Comparison of ENCODE assay signal across 28 cellular contexts in the genomic region with DNA sequence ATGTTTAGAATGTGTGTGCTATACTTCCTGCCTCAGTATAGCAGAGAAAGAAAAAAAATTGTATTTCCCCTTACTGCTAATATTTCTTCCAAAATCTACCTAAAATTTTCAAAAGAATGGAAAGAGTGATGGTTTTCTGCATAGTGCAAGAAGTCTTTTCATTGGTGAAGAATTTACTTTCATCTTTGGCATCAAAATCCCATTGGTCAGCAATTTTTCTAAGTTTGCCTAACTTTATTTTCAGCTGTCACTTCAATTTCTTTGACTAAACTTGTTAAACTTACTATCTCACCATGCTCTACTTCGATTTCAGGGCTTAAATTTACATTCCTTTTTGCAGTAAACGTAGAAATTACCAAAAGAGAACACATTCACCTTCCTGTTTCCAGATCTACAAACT. TPM values are rescaled to one million over a fixed set of nuclear protein-coding genes. Genes with fewer than 3 reads are reported as not detected.
DNase-seq lines count a peak whose midpoint lies in the region; ATAC-seq, FAIRE-seq and TF ChIP-seq lines count a peak whose summit lies in the region.
"Had no signal": no experiment of that assay in that cellular context is flagged by ENCODE, and none has a peak within 500 bp of the region (broad histone marks: within the 10 kb centered on the region; RNA-seq: fewer than 3 reads in every experiment).

No MANE protein-coding gene starts in this region.

- H3K27me3 ChIP-seq in HepG2 (ENCODE audit: control insufficient read depth in 1 of 2, insufficient read depth in 2 of 2, low read length in 2 of 2): no peaks in the 10 kb centered on the region
- no peaks in the 10 kb centered on the region for H3K27me3 ChIP-seq in right lobe of liver
- H3K27me3 ChIP-seq in Loucy (ENCODE audit: insufficient read depth, low read length, poor library complexity, severe bottlenecking): no peaks in the 10 kb centered on the region
- no peaks in the 10 kb centered on the region for H3K27me3 ChIP-seq in K562 (ENCODE audit: control insufficient read depth in 2 of 2, insufficient read depth in 2 of 2, low read length in 2 of 2)
- H3K27me3 ChIP-seq: BE2C, BLaER1 had no signal

- H3K4me2 ChIP-seq in HepG2 (ENCODE audit: low read depth, low read length): no peak overlapping the region
- H3K4me2 ChIP-seq in Loucy (ENCODE audit: low read depth, low read length, poor library complexity, severe bottlenecking): peak overlapping the region; percentile 53
- H3K4me2 ChIP-seq in K562 (ENCODE audit: insufficient read depth, low read length): no peak overlapping the region
- H3K4me2 ChIP-seq: BLaER1 had no signal

- H2AFZ ChIP-seq in HepG2 (ENCODE audit: low read length) (no peak overlapping the region), Loucy (ENCODE audit: low read length) (peak overlapping the region; percentile 27; the same call in 1 of the 2 replicates), K562 (ENCODE audit: low read depth, low read length) (no peak overlapping the region)

- H3F3A ChIP-seq in Loucy (ENCODE audit: low read depth): no peaks in the 10 kb centered on the region

- no peaks in the 10 kb centered on the region for H3K79me2 ChIP-seq in HepG2 (ENCODE audit: insufficient read depth, low read length)
- no peaks in the 10 kb centered on the region for H3K79me2 ChIP-seq in Loucy (ENCODE audit: insufficient read depth, low read length)
- no peaks in the 10 kb centered on the region for H3K79me2 ChIP-seq in K562 (ENCODE audit: control insufficient read depth, insufficient read depth, low read length)

- H3K4me1 ChIP-seq in HepG2 (ENCODE audit: insufficient read depth, low read length): no peaks in the 10 kb centered on the region
- no peaks in the 10 kb centered on the region for H3K4me1 ChIP-seq in right lobe of liver
- H3K4me1 ChIP-seq in Loucy (ENCODE audit: insufficient read depth, low read length, poor library complexity, severe bottlenecking): peaks cover 20% of the 10 kb centered on the region
- H3K4me1 ChIP-seq in K562 (replicated peaks in 1 of 2; ENCODE audit: control insufficient read depth in 2 of 2, insufficient read depth in 2 of 2, low read length in 2 of 2): no peaks in the 10 kb centered on the region
- H3K4me1 ChIP-seq: BE2C, BLaER1 had no signal

- H3K9me3 ChIP-seq in HepG2 (ENCODE audit: low read length) (no peaks in the 10 kb centered on the region), right lobe of liver (no peaks in the 10 kb centered on the region), Loucy (ENCODE audit: insufficient read depth, low read depth, low read length) (no peaks in the 10 kb centered on the region), K562 (replicated peaks; ENCODE audit: control insufficient read depth, insufficient read depth, low read depth, low read length) (no peaks in the 10 kb centered on the region)
- H3K9me3 ChIP-seq: BE2C, BLaER1 had no signal

- 0% methylated on average over 2 of the region's 2 CpGs for WGBS in HepG2 (ENCODE audit: low lambda C conversion rate)
- WGBS in right lobe of liver (ENCODE audit: insufficient coverage, low coverage, low lambda C conversion rate, missing lambda C conversion rate): 19% methylated on average over 2 of the region's 2 CpGs
- 0% methylated on average over 2 of the region's 2 CpGs for WGBS in K562 (ENCODE audit: insufficient coverage, low coverage, missing lambda C conversion rate)

- H3K4me3 ChIP-seq in HepG2 (replicated peaks in 1 of 3; ENCODE audit: insufficient read depth in 1 of 3, low read depth in 2 of 3, low read length in 3 of 3) (no peak overlapping the region), right lobe of liver (no peak overlapping the region), Loucy (ENCODE audit: low read length, poor library complexity, severe bottlenecking) (no peak overlapping the region), K562 (no peak overlapping the region)
- H3K4me3 ChIP-seq: BLaER1 had no signal

- no peaks in the 10 kb centered on the region for H3K9me1 ChIP-seq in K562 (ENCODE audit: control insufficient read depth, insufficient read depth, low read length)

- BruUV-seq in HepG2 (replicated peaks; lab: Mats Ljungman, UMichigan) (no TSS peak), K562 (replicated peaks; lab: Mats Ljungman, UMichigan) (no TSS peak)

- in situ Hi-C loops in HepG2 (cut with HindIII; ENCODE audit: extremely low pct_ligation_motif_present, low pct_unique_long_range_greater_than_20kb): no loop called here
- in situ Hi-C loops in K562 (cut with MboI): no loop called here

- CTCF ChIA-PET in HepG2 (lab: Yijun Ruan, JAX; ENCODE audit: low intra/inter-chr PET ratio, low total read pairs): no interaction called here
- CTCF ChIA-PET in K562 (lab: Yijun Ruan, JAX; ENCODE audit: low intra/inter-chr PET ratio): no interaction called here
- CTCF ChIA-PET in RWPE1 (lab: Yijun Ruan, JAX): no interaction called here

- H3K9me2 ChIP-seq in Loucy (replicated peaks; ENCODE audit: low read depth, low read length): no peaks in the 10 kb centered on the region

- DNase-seq in HepG2 (ENCODE audit: low spot score) (no peak), right lobe of liver (no peak), K562 (ENCODE audit: extremely low read depth in 1 of 4, low spot score in 3 of 4) (no peak), RWPE1 (ENCODE audit: low spot score) (no peak)
- DNase-seq in effector CD8-positive, alpha-beta T cell (lab: John Stamatoyannopoulos, UW): no peak
- DNase-seq: ACHN; BE2C; C1 segment of cervical spinal cord; CD4-positive, alpha-beta memory T cell; CD4-positive, CD25-positive, alpha-beta regulatory T cell; CD8-positive, alpha-beta memory T cell; COR-L47; DMS 273 treated with DMSO at 0.1 percent for 48 hours; DMS153; DMS53; DMS79; DND-41; GF-D8 had no signal

- POLR2A ChIA-PET in HepG2 (lab: Yijun Ruan, JAX) (no interaction called here), K562 (lab: Yijun Ruan, JAX) (no interaction called here), RWPE1 (lab: Yijun Ruan, JAX; ENCODE audit: low non-redundant PET) (no interaction called here)

- TF ChIP-seq RAD21 in HepG2 (CRISPR knock-in tag; IDR thresholded peaks at IDR 0.05) (no peak), K562 (CRISPR knock-in tag; conservative IDR thresholded peaks at IDR 0.05 in 1 of 2, IDR thresholded peaks at IDR 0.05 in 1 of 2) (no peak)

- TF ChIP-seq EP300 in HepG2 (IDR thresholded peaks at IDR 0.05; ENCODE audit: low read depth in 2 of 2, low read length in 2 of 2) (no peak), HepG2 (CRISPR knock-in tag; IDR thresholded peaks at IDR 0.05; ENCODE audit: borderline replicate concordance) (no peak), K562 (IDR thresholded peaks at IDR 0.05; ENCODE audit: low read length) (no peak)

- no peak for FAIRE-seq in HepG2 (lab: Jason Lieb, UNC)
- FAIRE-seq in K562 (lab: Jason Lieb, UNC): no peak
- FAIRE-seq: G401.6, GM12891, GM19239 had no signal

- intact Hi-C loops in HepG2 (cut with micrococcal nuclease; ENCODE audit: unreplicated experiment) (no loop called here), right lobe of liver (cut with DNase I) (no loop called here), K562 (cut with micrococcal nuclease) (no loop called here)

- ATAC-seq in HepG2 (no peak), right lobe of liver (no peak), K562 (no peak)

- TF ChIP-seq POLR2A in HepG2 (IDR thresholded peaks at IDR 0.05; ENCODE audit: insufficient read depth in 1 of 2, low read depth in 2 of 2, low read length in 2 of 2) (no peak), right lobe of liver (IDR thresholded peaks at IDR 0.05) (no peak), K562 (conservative IDR thresholded peaks at IDR 0.05) (no peak)

- no peak for TF ChIP-seq CTCF in HepG2 (CRISPR knock-in tag; IDR thresholded peaks at IDR 0.05)
- no peak for TF ChIP-seq CTCF in right lobe of liver (IDR thresholded peaks at IDR 0.05)
- TF ChIP-seq CTCF in Loucy (conservative IDR thresholded peaks at IDR 0.05; ENCODE audit: low read length): no peak
- no peak for TF ChIP-seq CTCF in K562 (IDR thresholded peaks at IDR 0.05 in 2 of 3, conservative IDR thresholded peaks at IDR 0.05 in 1 of 3; ENCODE audit: insufficient read depth in 2 of 3, low read depth in 1 of 3, low read length in 3 of 3)
- TF ChIP-seq CTCF in RWPE1 (conservative IDR thresholded peaks at IDR 0.05; ENCODE audit: low read depth): no peak

- no peak overlapping the region for H3K9ac ChIP-seq in HepG2 (ENCODE audit: insufficient read depth, low read depth, low read length)
- H3K9ac ChIP-seq in Loucy (ENCODE audit: low read depth, low read length, poor library complexity, severe bottlenecking): no peak overlapping the region
- H3K9ac ChIP-seq in K562 (ENCODE audit: insufficient read depth in 1 of 2, low read depth in 2 of 2, low read length in 2 of 2): no peak overlapping the region
- H3K9ac ChIP-seq: BLaER1 had no signal

- H3K36me3 ChIP-seq in HepG2 (replicated peaks in 1 of 2; ENCODE audit: control insufficient read depth in 1 of 2, insufficient read depth in 2 of 2, low read length in 2 of 2) (no peaks in the 10 kb centered on the region), right lobe of liver (no peaks in the 10 kb centered on the region), Loucy (ENCODE audit: insufficient read depth, low read length) (no peaks in the 10 kb centered on the region), K562 (ENCODE audit: control insufficient read depth, insufficient read depth, low read length) (no peaks in the 10 kb centered on the region)
- H3K36me3 ChIP-seq: BE2C, BLaER1 had no signal

- no peak overlapping the region for H3K27ac ChIP-seq in HepG2 (ENCODE audit: extremely low read length, insufficient read depth, low read length)
- no peak overlapping the region for H3K27ac ChIP-seq in right lobe of liver
- H3K27ac ChIP-seq in K562 (ENCODE audit: extremely low read depth, low read depth, low read length): no peak overlapping the region
- no peak overlapping the region for H3K27ac ChIP-seq in RWPE1
- H3K27ac ChIP-seq: 22Rv1, BLaER1 had no signal

- H4K20me1 ChIP-seq in HepG2 (ENCODE audit: insufficient read depth, low read length) (no peaks in the 10 kb centered on the region), Loucy (ENCODE audit: insufficient read depth, low read length, poor library complexity, severe bottlenecking) (no peaks in the 10 kb centered on the region), K562 (replicated peaks; ENCODE audit: control insufficient read depth, insufficient read depth, low read length) (no peaks in the 10 kb centered on the region)
- H4K20me1 ChIP-seq: BLaER1 had no signal

RNA-seq across cellular contexts. Expression of a gene that starts 44.5 kb away (rescaled TPM):
- total RNA-seq in HepG2 (2016; rRNA removed; fragmentation: Illumina TruSeq; extraction: Trizol) (not detected in 2 replicates), right lobe of liver (not detected), K562 (2014; rRNA removed) (88.8 and 92.9 TPM in 2 replicates), K562 (2014; rRNA removed; fragmentation: Illumina TruSeq; extraction: Trizol) (83.3 and 84.4 TPM in 2 replicates), K562 (2015; rRNA removed; fragmentation: Illumina TruSeq; extraction: Trizol) (71.5 and 75.0 TPM in 2 replicates), K562 (2021) (88.8 and 93.1 TPM in 2 replicates)
- total RNA-seq in HepG2 (2016; cell fraction: cytosol; rRNA removed; fragmentation: Illumina TruSeq; extraction: Trizol; ENCODE audit: low read depth): not detected in 2 replicates
- not detected in 2 replicates for total RNA-seq in HepG2 (2016; cell fraction: insoluble cytoplasmic fraction; rRNA removed; fragmentation: Illumina TruSeq; extraction: Trizol)
- total RNA-seq in HepG2 (2016; cell fraction: membrane; rRNA removed; fragmentation: Illumina TruSeq; extraction: Trizol): not detected in 2 replicates
- total RNA-seq in HepG2 (2016; cell fraction: nucleus; rRNA removed; fragmentation: Illumina TruSeq; extraction: Trizol): not detected in 2 replicates
- polyA plus RNA-seq in HepG2 (2011; rRNA removed) (not detected in 2 replicates), K562 (2011; rRNA removed) (6.2 and 21.6 TPM in 2 replicates), K562 (2014; fragmentation: Illumina TruSeq; extraction: Trizol) (116 and 141 TPM in 2 replicates), K562 (2014; fragmentation: Nextera tagmentation; extraction: Ambion mirVana) (100 to 1,000 TPM; 235 to 277 TPM), K562 (2014; rRNA removed) (61.5 and 78.1 TPM in 2 replicates)
- not detected in 2 replicates for polyA plus RNA-seq in HepG2 (2011; cell fraction: cytosol; rRNA removed)
- polyA plus RNA-seq in HepG2 (2011; cell fraction: nucleus; rRNA removed): not detected in 2 replicates
- polyA plus RNA-seq in HepG2 (2012): not detected in 2 replicates
- not detected in 2 replicates for polyA plus RNA-seq in HepG2 (2016; cell fraction: cytosol; fragmentation: Illumina TruSeq; extraction: Trizol; ENCODE audit: low read depth)
- polyA plus RNA-seq in HepG2 (2016; cell fraction: insoluble cytoplasmic fraction; fragmentation: Illumina TruSeq; extraction: Trizol; ENCODE audit: low read depth): not detected in 2 replicates
- not detected in 2 replicates for polyA plus RNA-seq in HepG2 (2016; cell fraction: membrane; fragmentation: Illumina TruSeq; extraction: Trizol; ENCODE audit: low read depth)
- not detected in 2 replicates for polyA plus RNA-seq in HepG2 (2016; cell fraction: nucleus; fragmentation: Illumina TruSeq; extraction: Trizol; ENCODE audit: insufficient read depth, low read depth)
- polyA minus RNA-seq in HepG2 (2011; rRNA and poly(A)+ RNA removed; ENCODE audit: low replicate concordance): not detected in 2 replicates
- not detected in 2 replicates for polyA minus RNA-seq in HepG2 (2011; cell fraction: cytosol; rRNA and poly(A)+ RNA removed)
- not detected in 2 replicates for polyA minus RNA-seq in HepG2 (2011; cell fraction: nucleus; rRNA and poly(A)+ RNA removed)
- 9.0 TPM in 2 replicates for total RNA-seq in K562 (2011; cell fraction: chromatin; rRNA removed; ENCODE audit: low replicate concordance)
- total RNA-seq in K562 (2011; cell fraction: nucleolus; rRNA removed): 5.3 and 8.2 TPM in 2 replicates
- 6.9 and 7.2 TPM in 2 replicates for total RNA-seq in K562 (2011; cell fraction: nucleoplasm; rRNA removed)
- polyA plus RNA-seq in K562 (2011; cell fraction: cytosol; rRNA removed): 3.8 and 13.4 TPM in 2 replicates
- polyA plus RNA-seq in K562 (2011; cell fraction: nucleus; rRNA removed): 8.4 and 15.2 TPM in 2 replicates
- 77.9 and 97.7 TPM in 2 replicates for polyA plus RNA-seq in K562 (2012)
- 1.2 and 2.9 TPM in 2 replicates for polyA minus RNA-seq in K562 (2011; rRNA and poly(A)+ RNA removed)
- polyA minus RNA-seq in K562 (2011; cell fraction: cytosol; rRNA and poly(A)+ RNA removed): 5.4 and 10.0 TPM in 2 replicates
- 0.89 and 2.2 TPM in 2 replicates for polyA minus RNA-seq in K562 (2011; cell fraction: nucleus; rRNA and poly(A)+ RNA removed)
- total RNA-seq: A673; CD4-positive, alpha-beta memory T cell; CD4-positive, CD25-positive, alpha-beta regulatory T cell; CD8-positive, alpha-beta memory T cell had no signal
- polyA plus RNA-seq: AG04450; CD14-positive monocyte; CD4-positive, alpha-beta memory T cell; CD4-positive, CD25-positive, alpha-beta regulatory T cell; CD8-positive, alpha-beta memory T cell had no signal

RNA-seq across cellular contexts. Expression of a gene that starts 59.6 kb away (rescaled TPM):
- not detected in 2 replicates for total RNA-seq in HepG2 (2016; rRNA removed; fragmentation: Illumina TruSeq; extraction: Trizol)
- not detected in 2 replicates for total RNA-seq in HepG2 (2016; cell fraction: cytosol; rRNA removed; fragmentation: Illumina TruSeq; extraction: Trizol; ENCODE audit: low read depth)
- not detected in 2 replicates for total RNA-seq in HepG2 (2016; cell fraction: insoluble cytoplasmic fraction; rRNA removed; fragmentation: Illumina TruSeq; extraction: Trizol)
- total RNA-seq in HepG2 (2016; cell fraction: membrane; rRNA removed; fragmentation: Illumina TruSeq; extraction: Trizol): not detected in 2 replicates
- not detected in 2 replicates for total RNA-seq in HepG2 (2016; cell fraction: nucleus; rRNA removed; fragmentation: Illumina TruSeq; extraction: Trizol)
- polyA plus RNA-seq in HepG2 (2011; rRNA removed): not detected in 2 replicates
- polyA plus RNA-seq in HepG2 (2011; cell fraction: cytosol; rRNA removed): not detected in 2 replicates
- polyA plus RNA-seq in HepG2 (2011; cell fraction: nucleus; rRNA removed): not detected in 2 replicates
- not detected in 2 replicates for polyA plus RNA-seq in HepG2 (2012)
- polyA plus RNA-seq in HepG2 (2016; cell fraction: cytosol; fragmentation: Illumina TruSeq; extraction: Trizol; ENCODE audit: low read depth): not detected in 2 replicates
- polyA plus RNA-seq in HepG2 (2016; cell fraction: insoluble cytoplasmic fraction; fragmentation: Illumina TruSeq; extraction: Trizol; ENCODE audit: low read depth): not detected in 2 replicates
- polyA plus RNA-seq in HepG2 (2016; cell fraction: membrane; fragmentation: Illumina TruSeq; extraction: Trizol; ENCODE audit: low read depth): not detected in 2 replicates
- not detected in 2 replicates for polyA plus RNA-seq in HepG2 (2016; cell fraction: nucleus; fragmentation: Illumina TruSeq; extraction: Trizol; ENCODE audit: insufficient read depth, low read depth)
- polyA minus RNA-seq in HepG2 (2011; rRNA and poly(A)+ RNA removed; ENCODE audit: low replicate concordance): not detected in 2 replicates
- not detected in 2 replicates for polyA minus RNA-seq in HepG2 (2011; cell fraction: cytosol; rRNA and poly(A)+ RNA removed)
- polyA minus RNA-seq in HepG2 (2011; cell fraction: nucleus; rRNA and poly(A)+ RNA removed): not detected in 2 replicates
- total RNA-seq in right lobe of liver: not detected
- not detected in 2 replicates for total RNA-seq in K562 (2011; cell fraction: chromatin; rRNA removed; ENCODE audit: low replicate concordance)
- total RNA-seq in K562 (2011; cell fraction: nucleolus; rRNA removed): 0.17 TPM in 1 of 2 replicates, not detected in the other
- not detected in 2 replicates for total RNA-seq in K562 (2011; cell fraction: nucleoplasm; rRNA removed)
- total RNA-seq in K562 (2014; rRNA removed): not detected in 2 replicates
- 0.11 TPM in 1 of 2 replicates, not detected in the other for total RNA-seq in K562 (2014; rRNA removed; fragmentation: Illumina TruSeq; extraction: Trizol)
- 0.07 TPM in 1 of 2 replicates, not detected in the other for total RNA-seq in K562 (2015; rRNA removed; fragmentation: Illumina TruSeq; extraction: Trizol)
- not detected in 2 replicates for total RNA-seq in K562 (2021)
- polyA plus RNA-seq in K562 (2011; rRNA removed): not detected in 2 replicates
- polyA plus RNA-seq in K562 (2011; cell fraction: cytosol; rRNA removed): not detected in 2 replicates
- polyA plus RNA-seq in K562 (2011; cell fraction: nucleus; rRNA removed): not detected in 2 replicates
- 0.07 TPM in 1 of 2 replicates, not detected in the other for polyA plus RNA-seq in K562 (2012)
- not detected in 2 replicates for polyA plus RNA-seq in K562 (2014; fragmentation: Illumina TruSeq; extraction: Trizol)
- not detected for polyA plus RNA-seq in K562 (2014; fragmentation: Nextera tagmentation; extraction: Ambion mirVana)
- 0.38 TPM in 1 of 2 replicates, not detected in the other for polyA plus RNA-seq in K562 (2014; rRNA removed)
- polyA minus RNA-seq in K562 (2011; rRNA and poly(A)+ RNA removed): not detected in 2 replicates
- polyA minus RNA-seq in K562 (2011; cell fraction: cytosol; rRNA and poly(A)+ RNA removed): not detected in 2 replicates
- not detected in 2 replicates for polyA minus RNA-seq in K562 (2011; cell fraction: nucleus; rRNA and poly(A)+ RNA removed)
- total RNA-seq: A172; A673; CD4-positive, alpha-beta memory T cell; CD4-positive, CD25-positive, alpha-beta regulatory T cell; CD8-positive, alpha-beta memory T cell had no signal
- polyA plus RNA-seq: AG04450; CD14-positive monocyte; CD4-positive, alpha-beta memory T cell; CD4-positive, CD25-positive, alpha-beta regulatory T cell; CD8-positive, alpha-beta memory T cell had no signal

Comparison
In these comparisons a context has a peak if more than half of its experiments do, and no peak if none do; other contexts are left out.
1. RNA of a gene that starts 44.5 kb away (total RNA-seq): 5.3 to 93.1 TPM in K562; not detected in HepG2 and not detected in right lobe of liver; every median in the first group is over 4 times any median in the second.